In genomic region chr19:45955905-45956608, GRCh38 we compare ENCODE assay signal across 2 cellular contexts.
TF ChIP-seq lines count a peak whose summit lies in the region.

No MANE protein-coding gene starts in this region.

TF ChIP-seq in HEK293, 187 proteins besides CTCF, POLR2A, EP300 and RAD21:
- TF ChIP-seq ZNF184 (tag by site-specific recombination; IDR thresholded peaks at IDR 0.05) (no peak), ZNF521 (tag by site-specific recombination; IDR thresholded peaks at IDR 0.05) (no peak), ZNF133 (tag by site-specific recombination; IDR thresholded peaks at IDR 0.05) (no peak), ZNF501 (tag by site-specific recombination; IDR thresholded peaks at IDR 0.05) (no peak), ZFHX2 (tag by site-specific recombination; conservative IDR thresholded peaks at IDR 0.05) (0 out of 2 replicates have a peak, but pooled peaks have one; percentile 7), ZNF768 (tag by site-specific recombination; IDR thresholded peaks at IDR 0.05) (no peak), ZNF211 (tag by site-specific recombination; IDR thresholded peaks at IDR 0.05; ENCODE audit: low read depth) (no peak), YY1 (tag by site-specific recombination; IDR thresholded peaks at IDR 0.05) (no peak), ZNF335 (tag by site-specific recombination; conservative IDR thresholded peaks at IDR 0.05) (no peak), ZNF398 (tag by site-specific recombination; IDR thresholded peaks at IDR 0.05) (peak; percentile 65), KLF1 (tag by site-specific recombination; IDR thresholded peaks at IDR 0.05) (peak; percentile 11; the same call in 1 of the 2 replicates), ZBTB1 (tag by site-specific recombination; IDR thresholded peaks at IDR 0.05) (no peak), ZNF513 (tag by site-specific recombination; IDR thresholded peaks at IDR 0.05) (no peak), ZNF16 (tag by site-specific recombination; IDR thresholded peaks at IDR 0.05; ENCODE audit: low read depth) (no peak), ZIC2 (tag by site-specific recombination; IDR thresholded peaks at IDR 0.05) (no peak)
- TF ChIP-seq, protein P1, sequence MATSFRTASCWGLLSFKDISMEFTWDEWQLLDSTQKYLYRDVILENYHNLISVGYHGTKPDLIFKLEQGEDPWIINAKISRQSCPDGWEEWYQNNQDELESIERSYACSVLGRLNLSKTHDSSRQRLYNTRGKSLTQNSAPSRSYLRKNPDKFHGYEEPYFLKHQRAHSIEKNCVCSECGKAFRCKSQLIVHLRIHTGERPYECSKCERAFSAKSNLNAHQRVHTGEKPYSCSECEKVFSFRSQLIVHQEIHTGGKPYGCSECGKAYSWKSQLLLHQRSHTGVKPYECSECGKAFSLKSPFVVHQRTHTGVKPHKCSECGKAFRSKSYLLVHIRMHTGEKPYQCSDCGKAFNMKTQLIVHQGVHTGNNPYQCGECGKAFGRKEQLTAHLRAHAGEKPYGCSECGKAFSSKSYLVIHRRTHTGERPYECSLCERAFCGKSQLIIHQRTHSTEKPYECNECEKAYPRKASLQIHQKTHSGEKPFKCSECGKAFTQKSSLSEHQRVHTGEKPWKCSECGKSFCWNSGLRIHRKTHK (tag by site-specific recombination; IDR thresholded peaks at IDR 0.05), result no peak
- TF ChIP-seq, protein P2, sequence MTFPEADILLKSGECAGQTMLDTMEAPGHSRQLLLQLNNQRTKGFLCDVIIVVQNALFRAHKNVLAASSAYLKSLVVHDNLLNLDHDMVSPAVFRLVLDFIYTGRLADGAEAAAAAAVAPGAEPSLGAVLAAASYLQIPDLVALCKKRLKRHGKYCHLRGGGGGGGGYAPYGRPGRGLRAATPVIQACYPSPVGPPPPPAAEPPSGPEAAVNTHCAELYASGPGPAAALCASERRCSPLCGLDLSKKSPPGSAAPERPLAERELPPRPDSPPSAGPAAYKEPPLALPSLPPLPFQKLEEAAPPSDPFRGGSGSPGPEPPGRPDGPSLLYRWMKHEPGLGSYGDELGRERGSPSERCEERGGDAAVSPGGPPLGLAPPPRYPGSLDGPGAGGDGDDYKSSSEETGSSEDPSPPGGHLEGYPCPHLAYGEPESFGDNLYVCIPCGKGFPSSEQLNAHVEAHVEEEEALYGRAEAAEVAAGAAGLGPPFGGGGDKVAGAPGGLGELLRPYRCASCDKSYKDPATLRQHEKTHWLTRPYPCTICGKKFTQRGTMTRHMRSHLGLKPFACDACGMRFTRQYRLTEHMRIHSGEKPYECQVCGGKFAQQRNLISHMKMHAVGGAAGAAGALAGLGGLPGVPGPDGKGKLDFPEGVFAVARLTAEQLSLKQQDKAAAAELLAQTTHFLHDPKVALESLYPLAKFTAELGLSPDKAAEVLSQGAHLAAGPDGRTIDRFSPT (tag by site-specific recombination; IDR thresholded peaks at IDR 0.05), result no peak

TF ChIP-seq in K562, 482 proteins besides CTCF, POLR2A, EP300 and RAD21:
- TF ChIP-seq, protein P3, sequence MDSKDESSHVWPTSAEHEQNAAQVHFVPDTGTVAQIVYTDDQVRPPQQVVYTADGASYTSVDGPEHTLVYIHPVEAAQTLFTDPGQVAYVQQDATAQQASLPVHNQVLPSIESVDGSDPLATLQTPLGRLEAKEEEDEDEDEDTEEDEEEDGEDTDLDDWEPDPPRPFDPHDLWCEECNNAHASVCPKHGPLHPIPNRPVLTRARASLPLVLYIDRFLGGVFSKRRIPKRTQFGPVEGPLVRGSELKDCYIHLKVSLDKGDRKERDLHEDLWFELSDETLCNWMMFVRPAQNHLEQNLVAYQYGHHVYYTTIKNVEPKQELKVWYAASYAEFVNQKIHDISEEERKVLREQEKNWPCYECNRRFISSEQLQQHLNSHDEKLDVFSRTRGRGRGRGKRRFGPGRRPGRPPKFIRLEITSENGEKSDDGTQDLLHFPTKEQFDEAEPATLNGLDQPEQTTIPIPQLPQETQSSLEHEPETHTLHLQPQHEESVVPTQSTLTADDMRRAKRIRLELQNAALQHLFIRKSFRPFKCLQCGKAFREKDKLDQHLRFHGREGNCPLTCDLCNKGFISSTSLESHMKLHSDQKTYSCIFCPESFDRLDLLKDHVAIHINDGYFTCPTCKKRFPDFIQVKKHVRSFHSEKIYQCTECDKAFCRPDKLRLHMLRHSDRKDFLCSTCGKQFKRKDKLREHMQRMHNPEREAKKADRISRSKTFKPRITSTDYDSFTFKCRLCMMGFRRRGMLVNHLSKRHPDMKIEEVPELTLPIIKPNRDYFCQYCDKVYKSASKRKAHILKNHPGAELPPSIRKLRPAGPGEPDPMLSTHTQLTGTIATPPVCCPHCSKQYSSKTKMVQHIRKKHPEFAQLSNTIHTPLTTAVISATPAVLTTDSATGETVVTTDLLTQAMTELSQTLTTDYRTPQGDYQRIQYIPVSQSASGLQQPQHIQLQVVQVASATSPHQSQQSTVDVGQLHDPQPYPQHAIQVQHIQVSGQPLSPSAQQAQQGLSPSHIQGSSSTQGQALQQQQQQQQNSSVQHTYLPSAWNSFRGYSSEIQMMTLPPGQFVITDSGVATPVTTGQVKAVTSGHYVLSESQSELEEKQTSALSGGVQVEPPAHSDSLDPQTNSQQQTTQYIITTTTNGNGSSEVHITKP (IDR thresholded peaks at IDR 0.05; ENCODE audit: partially characterized antibody), result peak; percentile 38
- no peak for TF ChIP-seq FOXK1 (CRISPR knock-in tag; IDR thresholded peaks at IDR 0.05; ENCODE audit: borderline replicate concordance)
